32 cellular contexts compared by ENCODE assay signal in the genomic region with DNA sequence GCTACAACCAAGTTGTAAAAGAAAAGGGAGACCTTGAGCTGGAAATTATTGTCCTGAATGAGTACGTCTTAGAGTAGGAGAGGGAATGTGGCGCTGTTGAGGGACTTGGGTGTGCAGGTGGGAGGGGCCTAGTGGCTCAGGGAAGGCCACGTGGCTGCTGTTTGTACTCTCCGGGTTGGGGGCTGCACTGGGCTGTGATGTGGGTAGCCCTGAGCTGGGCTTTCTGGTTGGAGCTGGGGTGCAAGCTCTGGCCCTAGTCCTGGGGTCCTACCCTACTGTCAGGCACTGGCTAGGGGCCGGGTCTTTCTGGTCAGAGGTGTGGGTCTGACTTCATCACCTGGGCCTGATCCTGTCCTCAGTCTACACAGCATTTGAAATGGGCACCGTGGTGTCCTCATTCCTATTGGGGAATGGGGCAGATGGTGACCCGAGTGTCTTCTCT.
"Had no signal": no experiment of that assay in that cellular context is flagged by ENCODE, and none has a peak within 500 bp of the region (broad histone marks: within the 10 kb centered on the region; RNA-seq: fewer than 3 reads in every experiment).

No MANE protein-coding gene starts in this region.

- H3K27me3 Mint-ChIP-seq: activated CD4-positive, alpha-beta memory T cell treated with anti-CD3 and anti-CD28 coated beads, Interleukin-2, amount 10 ng/mL, durations not matched to agents 7 days and 5 days; activated CD8-positive, alpha-beta memory T cell treated with anti-CD3 and anti-CD28 coated beads, Interleukin-2, amount 10 ng/mL, durations not matched to agents 7 days and 5 days; activated naive CD4-positive, alpha-beta T cell treated with anti-CD3 and anti-CD28 coated beads, Interleukin-2, amount 50 U/mL, for 24 hours; activated naive CD8-positive, alpha-beta T cell treated with anti-CD3 and anti-CD28 coated beads, Interleukin-2, amount 10 ng/mL, durations not matched to agents 7 days and 5 days; central memory CD8-positive, alpha-beta T cell had no signal

- H3K27me3 ChIP-seq: ascending aorta, cardiac muscle cell, SJSA1 had no signal

- H3K9me3 Mint-ChIP-seq: activated CD4-positive, alpha-beta memory T cell treated with anti-CD3 and anti-CD28 coated beads, Interleukin-2, amount 10 ng/mL, durations not matched to agents 7 days and 5 days; activated naive CD4-positive, alpha-beta T cell treated with anti-CD3 and anti-CD28 coated beads, Interleukin-2, amount 50 U/mL, for 24 hours; activated naive CD8-positive, alpha-beta T cell treated with anti-CD3 and anti-CD28 coated beads, Interleukin-2, amount 10 ng/mL, durations not matched to agents 7 days and 5 days; activated T-helper 2 cell treated with anti-CD3 and anti-CD28 coated beads, Interferon-gamma antibody, Interleukin-2, Interleukin-4, amounts not matched to agents 10 μg/mL and 5 μg/mL and 100 μg/mL, durations not matched to agents 14 hours and 24 hours and 36 hours; central memory CD8-positive, alpha-beta T cell; T-helper 1 cell treated with Interleukin-12 subunit alpha and Interleukin-12 subunit beta and Interleukin-4 antibody, amounts not matched to agents 30 μg/mL and 1 μg/mL, for 36 hours had no signal

- H3K4me1 ChIP-seq: ascending aorta had no signal

- H3K9me3 ChIP-seq: ascending aorta, SJSA1, SK-N-SH had no signal

- H3K9ac ChIP-seq: SK-N-SH had no signal

- H3K4me2 ChIP-seq: SK-N-SH had no signal

- H3K4me1 Mint-ChIP-seq: activated CD4-positive, alpha-beta memory T cell treated with anti-CD3 and anti-CD28 coated beads, Interleukin-2, amount 10 ng/mL, durations not matched to agents 7 days and 5 days; activated CD8-positive, alpha-beta memory T cell treated with anti-CD3 and anti-CD28 coated beads, Interleukin-2, amount 10 ng/mL, durations not matched to agents 7 days and 5 days; activated naive CD4-positive, alpha-beta T cell treated with anti-CD3 and anti-CD28 coated beads, Interleukin-2, amount 50 U/mL, for 24 hours; activated naive CD8-positive, alpha-beta T cell treated with anti-CD3 and anti-CD28 coated beads, Interleukin-2, amount 10 ng/mL, durations not matched to agents 7 days and 5 days; central memory CD8-positive, alpha-beta T cell had no signal

- DNase-seq: activated CD4-positive, alpha-beta memory T cell treated with anti-CD3 and anti-CD28 coated beads, Interleukin-2, amount 10 ng/mL, durations not matched to agents 7 days and 5 days; activated CD4-positive, alpha-beta T cell treated with anti-CD3 and anti-CD28 coated beads for 1 hour; activated CD4-positive, alpha-beta T cell treated with anti-CD3 and anti-CD28 coated beads for 48 hours; activated CD4-positive, CD25-positive, alpha-beta regulatory T cell; activated CD8-positive, alpha-beta memory T cell treated with anti-CD3 and anti-CD28 coated beads for 24 hours; activated CD8-positive, alpha-beta memory T cell treated with anti-CD3 and anti-CD28 coated beads, Interleukin-2, amount 10 ng/mL, durations not matched to agents 7 days and 5 days; activated CD8-positive, alpha-beta memory T cell treated with anti-CD3 and anti-CD28 coated beads, Interleukin-2, amount 50 U/mL, for 48 hours; activated gamma-delta T cell; activated naive CD4-positive, alpha-beta T cell treated with Interleukin-2 at 50 U/mL for 16 hours; activated naive CD8-positive, alpha-beta T cell treated with anti-CD3 and anti-CD28 coated beads, Interleukin-2, amount 10 ng/mL, durations not matched to agents 7 days and 5 days; amygdala; Karpas-422; NCI-H1105; NCI-H1417 treated with DMSO at 0.1 percent for 48 hours; NCI-H1694; NCI-H1930; NCI-H2081 treated with DMSO at 0.1 percent for 48 hours; NCI-H226; NCI-H446 treated with DMSO at 0.1 percent for 48 hours; NCI-H524; NCI-H69; SHP77 treated with DMSO at 0.1 percent for 48 hours; SK-N-SH had no signal

- ATAC-seq: activated CD8-positive, alpha-beta memory T cell treated with anti-CD3 and anti-CD28 coated beads, Interleukin-2, amount 10 ng/mL, durations not matched to agents 7 days and 5 days; Panc1 had no signal

- H3K27ac Mint-ChIP-seq: activated CD4-positive, alpha-beta memory T cell treated with anti-CD3 and anti-CD28 coated beads, Interleukin-2, amount 10 ng/mL, durations not matched to agents 7 days and 5 days; activated CD8-positive, alpha-beta memory T cell treated with anti-CD3 and anti-CD28 coated beads, Interleukin-2, amount 10 ng/mL, durations not matched to agents 7 days and 5 days; activated naive CD4-positive, alpha-beta T cell treated with anti-CD3 and anti-CD28 coated beads, Interleukin-2, amount 50 U/mL, for 24 hours; activated naive CD8-positive, alpha-beta T cell treated with anti-CD3 and anti-CD28 coated beads, Interleukin-2, amount 10 ng/mL, durations not matched to agents 7 days and 5 days; activated T-helper 2 cell treated with anti-CD3 and anti-CD28 coated beads, Interferon-gamma antibody, Interleukin-2, Interleukin-4, amounts not matched to agents 10 μg/mL and 5 μg/mL and 100 μg/mL, durations not matched to agents 14 hours and 24 hours and 36 hours; T-helper 1 cell treated with Interleukin-12 subunit alpha and Interleukin-12 subunit beta and Interleukin-4 antibody, amounts not matched to agents 30 μg/mL and 1 μg/mL, for 36 hours had no signal

- H3K4me3 Mint-ChIP-seq: activated CD4-positive, alpha-beta memory T cell treated with anti-CD3 and anti-CD28 coated beads, Interleukin-2, amount 10 ng/mL, durations not matched to agents 7 days and 5 days; activated CD8-positive, alpha-beta memory T cell treated with anti-CD3 and anti-CD28 coated beads, Interleukin-2, amount 10 ng/mL, durations not matched to agents 7 days and 5 days; activated naive CD4-positive, alpha-beta T cell treated with anti-CD3 and anti-CD28 coated beads, Interleukin-2, amount 50 U/mL, for 24 hours; activated naive CD8-positive, alpha-beta T cell treated with anti-CD3 and anti-CD28 coated beads, Interleukin-2, amount 10 ng/mL, durations not matched to agents 7 days and 5 days; central memory CD8-positive, alpha-beta T cell; T-helper 1 cell treated with Interleukin-12 subunit alpha and Interleukin-12 subunit beta and Interleukin-4 antibody, amounts not matched to agents 30 μg/mL and 1 μg/mL, for 36 hours had no signal

- H3K27ac ChIP-seq: ascending aorta, cardiac muscle cell, SJSA1, VCaP had no signal

- H3K4me3 ChIP-seq: ascending aorta, cardiac muscle cell, SJSA1 had no signal
